Comparison of ENCODE assay signal across 8 cellular contexts in genomic region chr4:186144596-186145569, GRCh38. TPM values are rescaled to one million over a fixed set of nuclear protein-coding genes. Genes with fewer than 3 reads are reported as not detected.
DNase-seq lines count a peak whose midpoint lies in the region; ATAC-seq, FAIRE-seq and TF ChIP-seq lines count a peak whose summit lies in the region.

No MANE protein-coding gene starts in this region.

- POLR2A ChIA-PET in naive thymus-derived CD8-positive, alpha-beta T cell (lab: Charles Lee) = no interaction called here

- no peaks in the 10 kb centered on the region for H3K9me3 Mint-ChIP-seq in activated T-cell treated with anti-CD3 and anti-CD28 coated beads, Interleukin-2, amount 50 U/mL, for 4 hours
- H3K9me3 Mint-ChIP-seq in naive thymus-derived CD8-positive, alpha-beta T cell = no peaks in the 10 kb centered on the region

- DNase-seq in C1 segment of cervical spinal cord (lab: John Stamatoyannopoulos, UW) (peak in 11 of 14 donors; percentile 18 to 82 (median 49)), fibroblast of pulmonary artery (ENCODE audit: low read depth) (peak; percentile 66), urothelium cell line (ENCODE audit: low spot score) (peak; percentile 63)
- DNase-seq in activated T-cell treated with anti-CD3 and anti-CD28 coated beads, Interleukin-2, amount 50 U/mL, for 4 hours = no peak
- DNase-seq in naive thymus-derived CD8-positive, alpha-beta T cell = no peak

- H3K36me3 Mint-ChIP-seq in activated T-cell treated with anti-CD3 and anti-CD28 coated beads, Interleukin-2, amount 50 U/mL, for 4 hours (ENCODE audit: insufficient read depth) = no peaks in the 10 kb centered on the region
- H3K36me3 Mint-ChIP-seq in naive thymus-derived CD8-positive, alpha-beta T cell = peaks cover 0 to 10% (median 0%) of the 10 kb centered on the region in 3 donors

- H3K4me3 Mint-ChIP-seq in activated T-cell treated with anti-CD3 and anti-CD28 coated beads, Interleukin-2, amount 50 U/mL, for 4 hours = peak overlapping the region; percentile 76
- H3K4me3 Mint-ChIP-seq in naive thymus-derived CD8-positive, alpha-beta T cell = peak overlapping the region; percentile 60 to 79 (median 74)

- no peak for TF ChIP-seq CTCF in fibroblast of pulmonary artery (IDR thresholded peaks at IDR 0.05; ENCODE audit: low read length, missing control alignments)

- H3K27ac Mint-ChIP-seq in naive thymus-derived CD8-positive, alpha-beta T cell = no peak overlapping the region

- peaks cover 43% of the 10 kb centered on the region for H3K27me3 Mint-ChIP-seq in activated T-cell treated with anti-CD3 and anti-CD28 coated beads, Interleukin-2, amount 50 U/mL, for 4 hours (ENCODE audit: low read depth)
- peaks cover 26 to 52% (median 34%) of the 10 kb centered on the region in 5 donors for H3K27me3 Mint-ChIP-seq in naive thymus-derived CD8-positive, alpha-beta T cell

- peak; percentile 58 for ATAC-seq in GM19324 (IDR thresholded peaks at IDR 0.05; ENCODE audit: low FRiP score, unreplicated experiment)
- peak; percentile 39 for ATAC-seq in HG03521 (IDR thresholded peaks at IDR 0.05; ENCODE audit: unreplicated experiment)
- peak; percentile 68 to 75 for ATAC-seq in activated T-cell treated with anti-CD3 and anti-CD28 coated beads, Interleukin-2, amount 50 U/mL, for 4 hours
- ATAC-seq in naive thymus-derived CD8-positive, alpha-beta T cell = peak; percentile 46 to 50
- ATAC-seq in GM19455 (IDR thresholded peaks at IDR 0.05; ENCODE audit: unreplicated experiment) = no peak

- H3K4me1 Mint-ChIP-seq in activated T-cell treated with anti-CD3 and anti-CD28 coated beads, Interleukin-2, amount 50 U/mL, for 4 hours (ENCODE audit: low read depth) = peaks cover 11% of the 10 kb centered on the region
- peaks cover 0 to 18% (median 14%) of the 10 kb centered on the region in 4 donors for H3K4me1 Mint-ChIP-seq in naive thymus-derived CD8-positive, alpha-beta T cell

- FAIRE-seq in urothelium cell line (lab: Jason Lieb, UNC) = no peak

- peak overlapping the region; percentile 59 for H3K4me3 ChIP-seq in fibroblast of pulmonary artery (replicated peaks; ENCODE audit: low read depth, low read length)

RNA-seq across cellular contexts. Expression of gene FAM149A, which starts 40.4 kb away (rescaled TPM):
- 1 to 10 TPM in 1 of 3 donors, under 1 TPM in 1, not detected in 1; 0.90 to 1.2 TPM for total RNA-seq in activated T-cell treated with anti-CD3 and anti-CD28 coated beads, Interleukin-2, amount 50 U/mL, for 4 hours
- total RNA-seq in naive thymus-derived CD8-positive, alpha-beta T cell = 1 to 10 TPM; 2.4 to 2.5 TPM
- polyA plus RNA-seq in naive thymus-derived CD8-positive, alpha-beta T cell = under 1 TPM in 2 of 3 donors, not detected in 1; 0.12 to 0.18 TPM

RNA-seq across cellular contexts. Expression of gene CYP4V2, which starts 46.5 kb away (rescaled TPM):
- total RNA-seq in activated T-cell treated with anti-CD3 and anti-CD28 coated beads, Interleukin-2, amount 50 U/mL, for 4 hours = 1 to 10 TPM; 4.8 to 7.2 (median 6.7) TPM
- total RNA-seq in naive thymus-derived CD8-positive, alpha-beta T cell = 10 to 100 TPM; 29.4 to 30.3 TPM
- polyA plus RNA-seq in naive thymus-derived CD8-positive, alpha-beta T cell = 10 to 100 TPM; 19.3 to 28.4 (median 22.9) TPM

Comparison
In these comparisons a context has a peak if more than half of its experiments do, and no peak if none do; other contexts are left out.
1. DNase-seq: peak in C1 segment of cervical spinal cord (11 of 14), fibroblast of pulmonary artery (single experiment) and urothelium cell line (single experiment); none in activated T-cell treated with anti-CD3 and anti-CD28 coated beads, Interleukin-2, amount 50 U/mL, for 4 hours (single experiment) and naive thymus-derived CD8-positive, alpha-beta T cell (0 of 10).